10 cellular contexts compared by ENCODE assay signal in the genomic region with DNA sequence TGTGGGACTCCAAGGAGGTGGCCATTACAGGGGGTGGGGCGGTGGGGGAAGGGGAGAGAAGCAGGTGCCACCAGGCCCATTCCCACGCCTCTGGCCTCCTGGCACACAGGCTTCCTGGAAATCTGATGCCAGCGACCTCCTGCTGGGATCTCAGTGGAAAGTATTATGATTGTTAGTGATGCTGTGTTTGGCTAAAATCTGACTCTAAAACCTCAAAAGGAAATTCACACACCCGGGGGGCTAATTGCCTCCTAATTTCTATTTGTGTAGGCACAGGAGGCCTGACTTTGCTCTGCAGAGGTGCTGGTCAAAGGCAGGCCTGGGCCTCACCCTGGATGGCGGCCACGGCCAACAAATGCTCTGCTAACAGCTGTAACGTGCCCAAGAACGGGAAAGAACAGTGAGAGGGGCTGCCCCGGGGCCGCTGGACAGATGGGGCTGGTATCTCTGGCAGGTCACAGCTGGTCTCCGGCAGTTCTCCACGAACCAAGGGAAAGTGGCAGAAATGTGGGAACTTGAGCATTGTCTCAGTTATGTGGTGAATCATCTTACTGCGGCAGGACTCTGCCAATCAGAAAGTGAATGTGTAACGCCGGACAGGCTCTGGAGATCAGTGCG. TPM values are rescaled to one million over a fixed set of nuclear protein-coding genes. Genes with fewer than 3 reads are reported as not detected.
A peak's percentile ranks its signal among the peaks of the same experiment; 100 is the strongest.
DNase-seq lines count a peak whose midpoint lies in the region; TF ChIP-seq lines count a peak whose summit lies in the region.
"Had no signal": no experiment of that assay in that cellular context is flagged by ENCODE, and none has a peak within 500 bp of the region (broad histone marks: within the 10 kb centered on the region; RNA-seq: fewer than 3 reads in every experiment).

No MANE protein-coding gene starts in this region.

- TF ChIP-seq CTCF in chondrocyte (IDR thresholded peaks at IDR 0.05) (no peak), adrenal gland (IDR thresholded peaks at IDR 0.05) (no peak), suprapubic skin (IDR thresholded peaks at IDR 0.05) (no peak)

- peaks cover 19% of the 10 kb centered on the region for H3K27me3 Mint-ChIP-seq in chondrocyte (ENCODE audit: low read depth)
- H3K27me3 Mint-ChIP-seq: effector memory CD8-positive, alpha-beta T cell had no signal

- DNase-seq in NCI-H187 (lab: John Stamatoyannopoulos, UW) (peak; percentile 4 to 16), NCI-H187 treated with DMSO at 0.1 percent for 48 hours (lab: John Stamatoyannopoulos, UW) (no peak), NCI-H345 (lab: John Stamatoyannopoulos, UW) (peak; percentile 87), chondrocyte (ENCODE audit: low spot score) (no peak), smooth muscle cell of the brain vasculature (ENCODE audit: low read depth, low spot score) (peak; percentile 84), adrenal gland (no peak), suprapubic skin (ENCODE audit: low spot score in 2 of 2) (no peak), activated gamma-delta T cell treated with Interleukin-2 at 50 U/mL for 16 hours (no peak)
- DNase-seq: effector memory CD8-positive, alpha-beta T cell had no signal

- H3K36me3 Mint-ChIP-seq in chondrocyte (ENCODE audit: low read depth), result no peaks in the 10 kb centered on the region

- H3K36me3 ChIP-seq in adrenal gland (replicated peaks in 1 of 2) (no peaks in the 10 kb centered on the region), suprapubic skin (no peaks in the 10 kb centered on the region)

- H3K27me3 ChIP-seq in adrenal gland, result peaks cover 17% of the 10 kb centered on the region
- H3K27me3 ChIP-seq in suprapubic skin, result peaks cover 20% of the 10 kb centered on the region

- H3K4me3 Mint-ChIP-seq in chondrocyte (ENCODE audit: unreplicated experiment), result peak overlapping the region; percentile 39

- H3K9me3 ChIP-seq in adrenal gland (replicated peaks in 1 of 3) (no peaks in the 10 kb centered on the region), suprapubic skin (no peaks in the 10 kb centered on the region)

- H3K9me3 Mint-ChIP-seq in chondrocyte (ENCODE audit: low read depth), result no peaks in the 10 kb centered on the region
- H3K9me3 Mint-ChIP-seq: effector memory CD8-positive, alpha-beta T cell; neural crest cell had no signal

- H3K4me3 ChIP-seq in adrenal gland (no peak overlapping the region), suprapubic skin (no peak overlapping the region)

- peaks cover 41% of the 10 kb centered on the region for H3K4me1 Mint-ChIP-seq in chondrocyte (ENCODE audit: low read depth)

- intact Hi-C loops in adrenal gland (cut with DNase I), result loop anchor here in 1 of 2 donors (5.0 kb wide), 1 partner anchor 61 kb away; no protein-coding TSS in a partner anchor

- no peak overlapping the region for H3K27ac ChIP-seq in adrenal gland
- H3K27ac ChIP-seq in suprapubic skin, result no peak overlapping the region

- TF ChIP-seq POLR2A in adrenal gland (IDR thresholded peaks at IDR 0.05) (no peak), suprapubic skin (IDR thresholded peaks at IDR 0.05) (no peak)

- H3K27ac Mint-ChIP-seq in chondrocyte (ENCODE audit: unreplicated experiment), result peak overlapping the region; percentile 99

- no peak for TF ChIP-seq EP300 in suprapubic skin (IDR thresholded peaks at IDR 0.05)

- WGBS in adrenal gland, 4 donors, result 79 to 93% (median 82%) methylated on average over 10 to 16 of the region's 16 CpGs
- 74% methylated on average over 15 of the region's 16 CpGs for WGBS in suprapubic skin

- H3K4me1 ChIP-seq in adrenal gland (replicated peaks in 1 of 2) (peaks cover 0 to 30% of the 10 kb centered on the region in 2 donors), suprapubic skin (peaks cover 25% of the 10 kb centered on the region)

RNA-seq across cellular contexts. Expression of a gene that starts 14.3 kb away (rescaled TPM):
- not detected in 3 replicates for total RNA-seq in chondrocyte
- not detected for total RNA-seq in adrenal gland
- not detected for polyA plus RNA-seq in adrenal gland
- not detected for total RNA-seq in suprapubic skin

RNA-seq across cellular contexts. Expression of a gene that starts 35.0 kb away (rescaled TPM):
- total RNA-seq in chondrocyte, result 0.67 to 1.2 TPM in 2 of 3 replicates, not detected in the other
- total RNA-seq in adrenal gland, result 1 to 10 TPM in 1 of 8 donors, under 1 TPM in 6, not detected in 1; 0.19 to 1.5 (median 0.47) TPM
- polyA plus RNA-seq in adrenal gland, result 1 to 10 TPM in 2 of 3 donors, under 1 TPM in 1; 0.44 to 3.5 (median 2.2) TPM
- total RNA-seq in suprapubic skin, result 1 to 10 TPM in 2 of 4 donors, under 1 TPM in 2; 0.79 to 2.5 (median 0.95) TPM

RNA-seq across cellular contexts. Expression of a gene that starts 55.7 kb away (rescaled TPM):
- total RNA-seq in chondrocyte, result not detected in 3 replicates
- not detected for total RNA-seq in adrenal gland
- not detected for polyA plus RNA-seq in adrenal gland
- total RNA-seq in suprapubic skin, result not detected
- total RNA-seq: neural crest cell had no signal

Comparison
In these comparisons a context has a peak if more than half of its experiments do, and no peak if none do; other contexts are left out.
1. DNase-seq: peak in NCI-H187 (2 of 2), NCI-H345 (single experiment) and smooth muscle cell of the brain vasculature (single experiment); none in NCI-H187 treated with DMSO at 0.1 percent for 48 hours (single experiment), chondrocyte (single experiment), adrenal gland (0 of 7), suprapubic skin (0 of 2) and activated gamma-delta T cell treated with Interleukin-2 at 50 U/mL for 16 hours (single experiment).